ENCODE assay signal across 1 cellular context in the genomic region with DNA sequence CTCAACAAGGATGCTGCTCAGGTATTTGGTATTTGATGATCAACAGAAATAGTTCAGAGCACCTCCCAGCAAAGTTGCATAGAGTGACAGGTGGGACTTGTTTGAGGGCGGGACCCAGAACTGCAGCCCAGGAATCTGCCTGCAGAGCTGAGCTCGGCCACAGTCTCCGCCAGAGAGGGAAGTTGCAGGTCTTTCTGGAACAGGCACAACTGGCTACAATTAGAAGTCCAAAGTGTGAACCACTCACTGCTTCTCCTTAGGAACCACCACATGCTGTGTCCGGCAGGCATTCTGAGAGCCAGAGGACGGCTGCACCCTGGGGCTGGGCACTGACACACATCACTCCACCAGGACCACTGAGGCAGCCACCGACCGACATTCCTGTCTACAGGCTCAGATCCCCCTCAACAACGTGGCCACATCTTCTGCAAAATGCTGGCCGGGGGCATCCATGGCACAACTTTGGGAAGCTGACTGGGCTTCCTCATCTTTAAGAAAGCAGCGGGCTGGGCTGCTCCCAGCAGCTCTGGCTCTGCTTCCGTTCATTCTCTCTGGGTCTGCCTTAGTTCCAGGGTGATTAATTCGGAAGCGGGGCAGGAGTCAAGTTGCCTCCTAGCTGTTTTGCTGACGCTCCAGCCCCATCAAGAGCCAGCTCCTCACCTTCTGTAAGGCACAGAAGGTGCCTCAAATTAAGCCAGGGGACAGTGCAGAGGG.
TF ChIP-seq lines count a peak whose summit lies in the region.

No MANE protein-coding gene starts in this region.

TF ChIP-seq in endothelial cell of umbilical vein, 7 proteins besides CTCF, POLR2A, EP300 and RAD21 (continued from another document):
- TF ChIP-seq JUN (IDR thresholded peaks at IDR 0.05; ENCODE audit: borderline replicate concordance, insufficient read depth, insufficient read length, low read depth) (no peak), GATA2 (IDR thresholded peaks at IDR 0.05; ENCODE audit: insufficient read depth, insufficient read length, low read depth, low read length) (no peak), POLR2AphosphoS5 (IDR thresholded peaks at IDR 0.05; ENCODE audit: insufficient read depth, low read depth, low read length) (no peak), MYC (IDR thresholded peaks at IDR 0.05; ENCODE audit: low read depth, low read length) (no peak)
